In genomic region chr17:76346936-76347335, GRCh38 we compare ENCODE assay signal across 1 cellular context.
TF ChIP-seq lines count a peak whose summit lies in the region.

No MANE protein-coding gene starts in this region.

TF ChIP-seq in HepG2, 621 proteins besides CTCF, POLR2A, EP300 and RAD21:
- TF ChIP-seq REPIN1 (CRISPR knock-in tag; IDR thresholded peaks at IDR 0.05; ENCODE audit: borderline replicate concordance, low read depth), result 0 out of 2 replicates have a peak, but pooled peaks have one; percentile 12
TF ChIP-seq in HepG2: peak in this region for 1; not testable (repeated sequence) for 620.
